25 cellular contexts compared by ENCODE assay signal in the genomic region with DNA sequence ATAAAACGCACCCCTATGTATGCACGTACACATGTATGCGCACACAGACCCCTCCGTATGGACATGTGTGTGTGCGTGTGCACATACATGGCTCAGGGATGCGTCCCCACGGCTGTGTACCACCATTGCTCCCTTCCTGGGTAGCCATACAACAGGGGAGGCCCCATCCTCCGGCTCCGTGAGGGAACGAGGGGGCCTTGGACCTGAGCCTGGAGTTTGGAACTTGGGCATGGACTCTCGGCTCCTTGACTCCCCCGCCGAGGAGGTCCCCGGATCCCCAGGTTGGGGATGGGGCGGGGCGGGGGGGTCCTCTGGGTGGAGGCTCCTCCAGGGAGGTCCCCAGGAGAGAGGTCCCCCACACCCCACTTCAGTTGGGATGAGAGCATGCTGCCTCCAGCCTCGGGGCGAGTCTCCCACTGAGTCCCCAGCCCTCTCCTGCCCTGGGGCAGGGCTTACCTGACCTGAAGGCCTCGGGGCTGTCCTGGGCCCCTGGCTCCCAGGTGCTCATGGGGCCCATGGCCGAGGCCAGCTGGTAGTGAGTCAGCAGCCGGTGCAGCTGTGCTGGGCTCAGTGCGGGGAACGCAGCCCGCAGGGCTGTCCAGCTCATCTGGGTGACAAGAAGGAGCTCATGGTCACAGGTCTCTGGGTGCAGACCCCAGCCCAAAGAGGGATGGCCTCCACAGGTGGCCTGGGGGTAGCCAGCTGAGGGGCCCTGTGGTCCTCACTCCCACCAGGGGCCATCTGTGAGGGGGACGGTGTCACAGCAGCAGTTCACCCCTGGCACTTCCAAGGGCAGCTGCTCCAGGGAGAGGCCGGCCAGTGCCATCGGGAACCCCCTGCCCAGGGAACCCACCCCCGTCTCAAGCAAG. TPM values are rescaled to one million over a fixed set of nuclear protein-coding genes. Genes with fewer than 3 reads are reported as not detected.
DNase-seq lines count a peak whose midpoint lies in the region; ATAC-seq, FAIRE-seq and TF ChIP-seq lines count a peak whose summit lies in the region.
"Had no signal": no experiment of that assay in that cellular context is flagged by ENCODE, and none has a peak within 500 bp of the region (broad histone marks: within the 10 kb centered on the region; RNA-seq: fewer than 3 reads in every experiment).

No MANE protein-coding gene starts in this region.

- no peak for FAIRE-seq in K562 (lab: Jason Lieb, UNC)
- FAIRE-seq: HTR-8/SVneo had no signal

- ATAC-seq in stimulated activated naive CD8-positive, alpha-beta T cell treated with anti-CD3 and anti-CD28 coated beads, Interleukin-15, amount 100 ng/mL, for 72 hours = peak; percentile 6
- no peak for ATAC-seq in stimulated activated naive CD8-positive, alpha-beta T cell treated with anti-CD3 and anti-CD28 coated beads, Interleukin-15, Interleukin-2, amounts not matched to agents 100 U/mL and 50 U/mL, for 24 hours
- peak; percentile 50; the same call in 2 of the 3 replicates for ATAC-seq in K562
- ATAC-seq in omental fat pad (ENCODE audit: low FRiP score) = peak; percentile 17

- H3K4me1 Mint-ChIP-seq in stimulated activated naive CD8-positive, alpha-beta T cell treated with anti-CD3 and anti-CD28 coated beads, Interleukin-15, amount 100 ng/mL, for 72 hours = peaks cover 18% of the 10 kb centered on the region

- no peak for DNase-seq in stimulated activated naive CD8-positive, alpha-beta T cell treated with anti-CD3 and anti-CD28 coated beads, Interleukin-15, amount 100 ng/mL, for 72 hours
- DNase-seq in stimulated activated naive CD8-positive, alpha-beta T cell treated with anti-CD3 and anti-CD28 coated beads, Interleukin-15, Interleukin-2, amounts not matched to agents 100 U/mL and 50 U/mL, for 24 hours = no peak
- DNase-seq in K562 (ENCODE audit: extremely low read depth in 1 of 4, low spot score in 3 of 4) (no peak), omental fat pad (ENCODE audit: low spot score) (no peak), T1000 (lab: John Stamatoyannopoulos, UW) (no peak), AG08395 (ENCODE audit: low spot score) (no peak), NCI-H1436 (lab: John Stamatoyannopoulos, UW) (no peak)
- DNase-seq in activated CD4-positive, alpha-beta T cell treated with anti-CD3 and anti-CD28 coated beads for 1 hour = no peak
- DNase-seq: ACHN; CD8-positive, alpha-beta memory T cell; DMS79 treated with DMSO at 0.1 percent for 48 hours; HCEC 1CT; IMR-90; MV-4-11; NCI-H1694 treated with DMSO at 0.1 percent for 48 hours; NCI-H2081 treated with DMSO at 0.1 percent for 48 hours; NCI-H446; NCI-H526 treated with DMSO at 0.1 percent for 48 hours; SHP77 treated with DMSO at 0.1 percent for 48 hours; SW 1271 had no signal

- H2AFZ ChIP-seq in K562 (ENCODE audit: low read depth, low read length) = no peak overlapping the region

- H3K27ac Mint-ChIP-seq in stimulated activated naive CD8-positive, alpha-beta T cell treated with anti-CD3 and anti-CD28 coated beads, Interleukin-15, amount 100 ng/mL, for 72 hours = no peak overlapping the region
- H3K27ac Mint-ChIP-seq: CD8-positive, alpha-beta memory T cell had no signal

- in situ Hi-C loops in K562 (cut with MboI) = no loop called here

- TF ChIP-seq EP300 in K562 (IDR thresholded peaks at IDR 0.05; ENCODE audit: low read length) = no peak

- peak overlapping the region in 1 of 2 experiments; percentile 52; a peak in 1 of 4 replicates for H3K9ac ChIP-seq in K562 (ENCODE audit: insufficient read depth in 1 of 2, low read depth in 2 of 2, low read length in 2 of 2)

- no peaks in the 10 kb centered on the region for H3K9me1 ChIP-seq in K562 (ENCODE audit: control insufficient read depth, insufficient read depth, low read length)

- TF ChIP-seq RAD21 in K562 (CRISPR knock-in tag; conservative IDR thresholded peaks at IDR 0.05 in 1 of 2, IDR thresholded peaks at IDR 0.05 in 1 of 2) = no peak

- no peaks in the 10 kb centered on the region for H3K9me3 Mint-ChIP-seq in stimulated activated naive CD8-positive, alpha-beta T cell treated with anti-CD3 and anti-CD28 coated beads, Interleukin-15, amount 100 ng/mL, for 72 hours
- H3K9me3 Mint-ChIP-seq: CD8-positive, alpha-beta memory T cell had no signal

- H3K79me2 ChIP-seq in K562 (ENCODE audit: control insufficient read depth, insufficient read depth, low read length) = no peaks in the 10 kb centered on the region

- H3K4me3 Mint-ChIP-seq in stimulated activated naive CD8-positive, alpha-beta T cell treated with anti-CD3 and anti-CD28 coated beads, Interleukin-15, amount 100 ng/mL, for 72 hours = no peak overlapping the region
- H3K4me3 Mint-ChIP-seq: CD8-positive, alpha-beta memory T cell had no signal

- no peaks in the 10 kb centered on the region for H3K9me3 ChIP-seq in K562 (replicated peaks; ENCODE audit: control insufficient read depth, insufficient read depth, low read depth, low read length)

- H3K27me3 Mint-ChIP-seq in stimulated activated naive CD8-positive, alpha-beta T cell treated with anti-CD3 and anti-CD28 coated beads, Interleukin-15, amount 100 ng/mL, for 72 hours = peaks cover 33% of the 10 kb centered on the region

- no TSS peak for BruUV-seq in K562 (replicated peaks; lab: Mats Ljungman, UMichigan)

- WGBS in K562 (ENCODE audit: insufficient coverage, low coverage, missing lambda C conversion rate) = 39% methylated on average over 20 of the region's 28 CpGs

- H4K20me1 ChIP-seq in K562 (replicated peaks; ENCODE audit: control insufficient read depth, insufficient read depth, low read length) = 0 out of 2 replicates have a peak, but pooled peaks cover 8% of the 10 kb centered on the region

- peaks cover 0 to 33% of the 10 kb centered on the region in 2 experiments; a peak in 2 of 5 replicates for H3K4me1 ChIP-seq in K562 (replicated peaks in 1 of 2; ENCODE audit: control insufficient read depth in 2 of 2, insufficient read depth in 2 of 2, low read length in 2 of 2)

- H3K27ac ChIP-seq in K562 (ENCODE audit: extremely low read depth, low read depth, low read length) = no peak overlapping the region
- H3K27ac ChIP-seq: 22Rv1, C4-2B, RWPE1, SK-N-MC had no signal

- TF ChIP-seq POLR2A in K562 (conservative IDR thresholded peaks at IDR 0.05) = no peak

- CTCF ChIA-PET in K562 (lab: Yijun Ruan, JAX; ENCODE audit: low intra/inter-chr PET ratio) = interaction anchor here (0.7 kb wide), 1 partner anchor 1719 kb away, joined by 3 read pairs; no protein-coding TSS in a partner anchor

- POLR2A ChIA-PET in K562 (lab: Yijun Ruan, JAX) = no interaction called here

- peaks cover 0 to 4% of the 10 kb centered on the region in 2 experiments; a peak in 2 of 5 replicates for H3K27me3 ChIP-seq in K562 (ENCODE audit: control insufficient read depth in 2 of 2, insufficient read depth in 2 of 2, low read length in 2 of 2)

- H3K4me2 ChIP-seq in K562 (ENCODE audit: insufficient read depth, low read length) = no peak overlapping the region

- no peaks in the 10 kb centered on the region for H3K36me3 ChIP-seq in K562 (ENCODE audit: control insufficient read depth, insufficient read depth, low read length)

- H3K4me3 ChIP-seq in K562 = no peak overlapping the region
- H3K4me3 ChIP-seq: SK-N-MC had no signal

- intact Hi-C loops in K562 (cut with micrococcal nuclease) = no loop called here

- TF ChIP-seq CTCF in K562 (IDR thresholded peaks at IDR 0.05 in 2 of 3, conservative IDR thresholded peaks at IDR 0.05 in 1 of 3; ENCODE audit: insufficient read depth in 2 of 3, low read depth in 1 of 3, low read length in 3 of 3) (no peak), omental fat pad (IDR thresholded peaks at IDR 0.05) (no peak)

TF ChIP-seq in K562, 482 proteins besides CTCF, POLR2A, EP300 and RAD21 (continues in another document):
- peak; percentile 54; the same call in 1 of the 2 replicates for TF ChIP-seq CBFA2T2 (conservative IDR thresholded peaks at IDR 0.05)

RNA-seq across cellular contexts. Expression of a gene that starts 29.9 kb away (rescaled TPM):
- 41.6 and 134 TPM in 2 replicates for total RNA-seq in K562 (2011; cell fraction: chromatin; rRNA removed; ENCODE audit: low replicate concordance)
- total RNA-seq in K562 (2011; cell fraction: nucleolus; rRNA removed) = 104 and 127 TPM in 2 replicates
- total RNA-seq in K562 (2011; cell fraction: nucleoplasm; rRNA removed) = 53.1 and 59.0 TPM in 2 replicates
- total RNA-seq in K562 (2014; rRNA removed) = 19.8 and 23.1 TPM in 2 replicates
- total RNA-seq in K562 (2014; rRNA removed; fragmentation: Illumina TruSeq; extraction: Trizol) = 2.7 and 3.3 TPM in 2 replicates
- total RNA-seq in K562 (2015; rRNA removed; fragmentation: Illumina TruSeq; extraction: Trizol) = 11.1 and 12.6 TPM in 2 replicates
- total RNA-seq in K562 (2021) = 25.6 and 31.1 TPM in 2 replicates
- polyA plus RNA-seq in K562 (2011; rRNA removed) = 6.4 and 13.9 TPM in 2 replicates
- polyA plus RNA-seq in K562 (2011; cell fraction: cytosol; rRNA removed) = 8.3 and 24.8 TPM in 2 replicates
- polyA plus RNA-seq in K562 (2011; cell fraction: nucleus; rRNA removed) = 60.3 and 105 TPM in 2 replicates
- 21.4 and 42.0 TPM in 2 replicates for polyA plus RNA-seq in K562 (2012)
- polyA plus RNA-seq in K562 (2014; fragmentation: Illumina TruSeq; extraction: Trizol) = 4.1 and 9.6 TPM in 2 replicates
- under 1 TPM; 0.06 to 0.98 TPM for polyA plus RNA-seq in K562 (2014; fragmentation: Nextera tagmentation; extraction: Ambion mirVana)
- polyA plus RNA-seq in K562 (2014; rRNA removed) = 22.1 and 26.3 TPM in 2 replicates
- 2.1 and 3.0 TPM in 2 replicates for polyA minus RNA-seq in K562 (2011; rRNA and poly(A)+ RNA removed)
- 8.8 and 9.3 TPM in 2 replicates for polyA minus RNA-seq in K562 (2011; cell fraction: cytosol; rRNA and poly(A)+ RNA removed)
- 28.7 and 31.2 TPM in 2 replicates for polyA minus RNA-seq in K562 (2011; cell fraction: nucleus; rRNA and poly(A)+ RNA removed)
- 10 to 100 TPM; 14.8 to 36.9 (median 28.1) TPM for total RNA-seq in omental fat pad

RNA-seq across cellular contexts. Expression of a gene that starts 56.5 kb away (rescaled TPM):
- total RNA-seq in K562 (2011; cell fraction: chromatin; rRNA removed; ENCODE audit: low replicate concordance) = 2.8 and 9.8 TPM in 2 replicates
- total RNA-seq in K562 (2011; cell fraction: nucleolus; rRNA removed) = 1.0 and 1.3 TPM in 2 replicates
- 2.3 and 2.8 TPM in 2 replicates for total RNA-seq in K562 (2011; cell fraction: nucleoplasm; rRNA removed)
- total RNA-seq in K562 (2014; rRNA removed) (0.12 TPM in 1 of 2 replicates, not detected in the other), K562 (2014; rRNA removed; fragmentation: Illumina TruSeq; extraction: Trizol) (0.26 and 0.33 TPM in 2 replicates), K562 (2015; rRNA removed; fragmentation: Illumina TruSeq; extraction: Trizol) (0.23 and 0.29 TPM in 2 replicates), K562 (2021) (0.16 and 0.25 TPM in 2 replicates), omental fat pad (1 to 10 TPM in 1 of 4 donors, under 1 TPM in 3; 0.12 to 1.4 (median 0.31) TPM)
- polyA plus RNA-seq in K562 (2011; rRNA removed) (0.01 and 0.04 TPM in 2 replicates), K562 (2014; fragmentation: Illumina TruSeq; extraction: Trizol) (not detected in 2 replicates), K562 (2014; fragmentation: Nextera tagmentation; extraction: Ambion mirVana) (not detected), K562 (2014; rRNA removed) (0.05 TPM in 1 of 2 replicates, not detected in the other)
- polyA plus RNA-seq in K562 (2011; cell fraction: cytosol; rRNA removed) = not detected in 2 replicates
- 0.16 and 0.20 TPM in 2 replicates for polyA plus RNA-seq in K562 (2011; cell fraction: nucleus; rRNA removed)
- 0.03 TPM in 1 of 2 replicates, not detected in the other for polyA plus RNA-seq in K562 (2012)
- 0.81 and 0.99 TPM in 2 replicates for polyA minus RNA-seq in K562 (2011; rRNA and poly(A)+ RNA removed)
- polyA minus RNA-seq in K562 (2011; cell fraction: cytosol; rRNA and poly(A)+ RNA removed) = not detected in 2 replicates
- polyA minus RNA-seq in K562 (2011; cell fraction: nucleus; rRNA and poly(A)+ RNA removed) = 0.94 and 1.6 TPM in 2 replicates
- total RNA-seq: CD8-positive, alpha-beta memory T cell had no signal
- polyA plus RNA-seq: CD8-positive, alpha-beta memory T cell; IMR-90 had no signal
